8 cellular contexts compared by ENCODE assay signal in genomic region chr6:34145161-34146020, GRCh38. TPM values are rescaled to one million over a fixed set of nuclear protein-coding genes. Genes with fewer than 3 reads are reported as not detected.
DNase-seq lines count a peak whose midpoint lies in the region; ATAC-seq and TF ChIP-seq lines count a peak whose summit lies in the region.

No MANE protein-coding gene starts in this region.

- TF ChIP-seq CTCF in AG09309 (IDR thresholded peaks at IDR 0.05; ENCODE audit: control insufficient read depth, insufficient read depth, low read depth, low read length, missing control alignments) = no peak
- TF ChIP-seq CTCF in HFF-Myc (IDR thresholded peaks at IDR 0.05; ENCODE audit: low read depth, low read length, missing control alignments) = no peak
- TF ChIP-seq CTCF in endodermal cell (conservative IDR thresholded peaks at IDR 0.05) = no peak

- H3K27me3 Mint-ChIP-seq in activated CD4-positive, alpha-beta T cell treated with anti-CD3 and anti-CD28 coated beads, Interleukin-2, amount 10 ng/mL, durations not matched to agents 24 days and 14 days = peaks cover 74% of the 10 kb centered on the region
- H3K27me3 Mint-ChIP-seq in endodermal cell (ENCODE audit: insufficient read depth) = peaks cover 62% of the 10 kb centered on the region
- H3K27me3 Mint-ChIP-seq in naive thymus-derived CD4-positive, alpha-beta T cell = peaks cover 40 to 78% (median 55%) of the 10 kb centered on the region in 5 donors

- CTCF ChIA-PET in naive thymus-derived CD4-positive, alpha-beta T cell (lab: Charles Lee) = interaction anchor here (0.9 kb wide), 1 partner anchor 18 kb away, joined by 3 read pairs; no protein-coding TSS in a partner anchor

- peaks cover 4% of the 10 kb centered on the region for H3K4me1 Mint-ChIP-seq in activated CD4-positive, alpha-beta T cell treated with anti-CD3 and anti-CD28 coated beads, Interleukin-2, amount 10 ng/mL, durations not matched to agents 24 days and 14 days
- H3K4me1 Mint-ChIP-seq in endodermal cell = peaks cover 20% of the 10 kb centered on the region
- peaks cover 0 to 30% (median 16%) of the 10 kb centered on the region in 7 donors for H3K4me1 Mint-ChIP-seq in naive thymus-derived CD4-positive, alpha-beta T cell

- POLR2A ChIA-PET in naive thymus-derived CD4-positive, alpha-beta T cell (lab: Charles Lee) = interaction anchor here (0.6 kb wide), 1 partner anchor 566 kb away, joined by 3 read pairs; no protein-coding TSS in a partner anchor

- H3K27ac ChIP-seq in endodermal cell (ENCODE audit: low read depth, low read length) (no peak overlapping the region), aorta (ENCODE audit: low read depth in 1 of 2, low read length in 2 of 2) (no peak overlapping the region)
- no peak overlapping the region for H3K27ac ChIP-seq in naive thymus-derived CD4-positive, alpha-beta T cell (ENCODE audit: low read depth, low read length)

- H3K9ac ChIP-seq in endodermal cell (ENCODE audit: extremely low read depth, low read length, poor library complexity, severe bottlenecking) = no peak overlapping the region

- no peak overlapping the region for H3K4me3 Mint-ChIP-seq in activated CD4-positive, alpha-beta T cell treated with anti-CD3 and anti-CD28 coated beads, Interleukin-2, amount 10 ng/mL, durations not matched to agents 24 days and 14 days
- H3K4me3 Mint-ChIP-seq in endodermal cell = peak overlapping the region; percentile 62
- H3K4me3 Mint-ChIP-seq in naive thymus-derived CD4-positive, alpha-beta T cell = peak overlapping the region; percentile 45 to 83 (median 74)

- DNase-seq in AG09309 (ENCODE audit: low read depth) = no peak
- no peak for DNase-seq in HFF-Myc (ENCODE audit: extremely low read depth, low read depth)
- peak; percentile 63 for DNase-seq in activated CD4-positive, alpha-beta T cell treated with anti-CD3 and anti-CD28 coated beads, Interleukin-2, amount 10 ng/mL, durations not matched to agents 24 days and 14 days
- peak; percentile 86 for DNase-seq in endodermal cell
- DNase-seq in naive thymus-derived CD4-positive, alpha-beta T cell = peak in 7 of 9 donors; percentile 26 to 40 (median 33)
- DNase-seq in aorta = peak; percentile 46 to 78
- DNase-seq in RKO (ENCODE audit: low spot score) = no peak

- peak overlapping the region; percentile 30 for H3K4me3 ChIP-seq in AG09309 (ENCODE audit: control insufficient read depth, low read depth, low read length)
- H3K4me3 ChIP-seq in HFF-Myc (replicated peaks; ENCODE audit: low read depth, low read length) = peak overlapping the region; percentile 19; the same call in 1 of the 2 replicates
- H3K4me3 ChIP-seq in endodermal cell (ENCODE audit: low read length) = peak overlapping the region; percentile 75
- H3K4me3 ChIP-seq in naive thymus-derived CD4-positive, alpha-beta T cell (ENCODE audit: low read length) = peak overlapping the region; percentile 27
- H3K4me3 ChIP-seq in aorta (ENCODE audit: low read length in 2 of 2) = peak overlapping the region; percentile 3 to 38

- no peak overlapping the region for H3K27ac Mint-ChIP-seq in activated CD4-positive, alpha-beta T cell treated with anti-CD3 and anti-CD28 coated beads, Interleukin-2, amount 10 ng/mL, durations not matched to agents 24 days and 14 days
- H3K27ac Mint-ChIP-seq in endodermal cell = no peak overlapping the region
- no peak overlapping the region for H3K27ac Mint-ChIP-seq in naive thymus-derived CD4-positive, alpha-beta T cell

- no peaks in the 10 kb centered on the region for H3K36me3 Mint-ChIP-seq in activated CD4-positive, alpha-beta T cell treated with anti-CD3 and anti-CD28 coated beads, Interleukin-2, amount 10 ng/mL, durations not matched to agents 24 days and 14 days (ENCODE audit: low read depth)
- no peaks in the 10 kb centered on the region for H3K36me3 Mint-ChIP-seq in endodermal cell (ENCODE audit: low read depth)
- no peaks in the 10 kb centered on the region for H3K36me3 Mint-ChIP-seq in naive thymus-derived CD4-positive, alpha-beta T cell

- H3K9me3 Mint-ChIP-seq in activated CD4-positive, alpha-beta T cell treated with anti-CD3 and anti-CD28 coated beads, Interleukin-2, amount 10 ng/mL, durations not matched to agents 24 days and 14 days = no peaks in the 10 kb centered on the region
- H3K9me3 Mint-ChIP-seq in endodermal cell = no peaks in the 10 kb centered on the region
- no peaks in the 10 kb centered on the region for H3K9me3 Mint-ChIP-seq in naive thymus-derived CD4-positive, alpha-beta T cell

- H3K9me3 ChIP-seq in endodermal cell (ENCODE audit: control insufficient read depth, low read length) (no peaks in the 10 kb centered on the region), aorta (ENCODE audit: control insufficient read depth, low read length) (no peaks in the 10 kb centered on the region)
- no peaks in the 10 kb centered on the region for H3K9me3 ChIP-seq in naive thymus-derived CD4-positive, alpha-beta T cell (ENCODE audit: control insufficient read depth in 2 of 3, low read length in 3 of 3)

- peak; percentile 55 for ATAC-seq in naive thymus-derived CD4-positive, alpha-beta T cell
- no peak for ATAC-seq in aorta (ENCODE audit: low FRiP score)
- ATAC-seq in GM18858 (IDR thresholded peaks at IDR 0.05; ENCODE audit: unreplicated experiment) = no peak

- H3K4me1 ChIP-seq in endodermal cell (ENCODE audit: control insufficient read depth, insufficient read depth, low read length) (no peaks in the 10 kb centered on the region), aorta (ENCODE audit: control insufficient read depth in 1 of 2, insufficient read depth in 2 of 2, low read length in 2 of 2) (no peaks in the 10 kb centered on the region)
- H3K4me1 ChIP-seq in naive thymus-derived CD4-positive, alpha-beta T cell (ENCODE audit: control insufficient read depth in 2 of 2, insufficient read depth in 2 of 2, low read length in 2 of 2) = peaks cover 15 to 26% of the 10 kb centered on the region in 2 donors

- WGBS in endodermal cell (ENCODE audit: insufficient coverage in 1 of 2, insufficient read length in 1 of 2), 2 experiments = 1% methylated on average over 48 to 100 of the region's 100 CpGs
- 0 to 1% methylated on average over 80 to 100 of the region's 100 CpGs for WGBS in aorta, 2 donors

- intact Hi-C loops in activated CD4-positive, alpha-beta T cell treated with anti-CD3 and anti-CD28 coated beads, Interleukin-2, amount 10 ng/mL, durations not matched to agents 24 days and 14 days (cut with micrococcal nuclease) = no loop called here
- intact Hi-C loops in naive thymus-derived CD4-positive, alpha-beta T cell (cut with micrococcal nuclease) = no loop called here
- intact Hi-C loops in aorta (cut with DNase I) = no loop called here

- peaks cover 74% of the 10 kb centered on the region for H3K27me3 ChIP-seq in endodermal cell (ENCODE audit: control insufficient read depth, insufficient read depth, low read length, poor library complexity, severe bottlenecking)
- peaks cover 4 to 38% of the 10 kb centered on the region in 2 donors for H3K27me3 ChIP-seq in naive thymus-derived CD4-positive, alpha-beta T cell (ENCODE audit: control insufficient read depth in 2 of 2, insufficient read depth in 2 of 2, low read length in 2 of 2)
- H3K27me3 ChIP-seq in aorta (ENCODE audit: control insufficient read depth in 1 of 2, insufficient read depth in 2 of 2, low read length in 1 of 2) = no peaks in the 10 kb centered on the region

- no peaks in the 10 kb centered on the region for H3K36me3 ChIP-seq in endodermal cell (ENCODE audit: control insufficient read depth, insufficient read depth, low read length)
- no peaks in the 10 kb centered on the region for H3K36me3 ChIP-seq in naive thymus-derived CD4-positive, alpha-beta T cell (ENCODE audit: control insufficient read depth in 2 of 3, insufficient read depth in 3 of 3, low read length in 3 of 3)
- H3K36me3 ChIP-seq in aorta (ENCODE audit: control insufficient read depth in 1 of 2, insufficient read depth in 2 of 2, low read length in 1 of 2) = no peaks in the 10 kb centered on the region

RNA-seq across cellular contexts. Expression of gene GRM4, which starts 0.5 kb away (rescaled TPM):
- not detected in 2 replicates for total RNA-seq in activated CD4-positive, alpha-beta T cell treated with anti-CD3 and anti-CD28 coated beads, Interleukin-2, amount 10 ng/mL, durations not matched to agents 24 days and 14 days
- 1 to 10 TPM; 3.1 to 9.1 TPM for total RNA-seq in endodermal cell
- 1.4 TPM for polyA plus RNA-seq in endodermal cell (2013, experiment 1 of 2)
- 0.99 TPM for polyA plus RNA-seq in endodermal cell (2013, experiment 2 of 2)
- not detected for total RNA-seq in naive thymus-derived CD4-positive, alpha-beta T cell
- not detected for polyA plus RNA-seq in naive thymus-derived CD4-positive, alpha-beta T cell
- not detected for total RNA-seq in aorta
- polyA plus RNA-seq in aorta = not detected

Comparison
In these comparisons a context has a peak if more than half of its experiments do, and no peak if none do; other contexts are left out.
1. DNase-seq: peak in activated CD4-positive, alpha-beta T cell treated with anti-CD3 and anti-CD28 coated beads, Interleukin-2, amount 10 ng/mL, durations not matched to agents 24 days and 14 days (single experiment), endodermal cell (single experiment), naive thymus-derived CD4-positive, alpha-beta T cell (7 of 9) and aorta (2 of 2); none in AG09309 (single experiment), HFF-Myc (single experiment) and RKO (single experiment).
2. H3K4me3 ChIP-seq: peak in every context shown above with its lines; median percentile 75 in endodermal cell; 30 in AG09309; 27 in naive thymus-derived CD4-positive, alpha-beta T cell; 20 in aorta; 19 in HFF-Myc.